In the genomic region with DNA sequence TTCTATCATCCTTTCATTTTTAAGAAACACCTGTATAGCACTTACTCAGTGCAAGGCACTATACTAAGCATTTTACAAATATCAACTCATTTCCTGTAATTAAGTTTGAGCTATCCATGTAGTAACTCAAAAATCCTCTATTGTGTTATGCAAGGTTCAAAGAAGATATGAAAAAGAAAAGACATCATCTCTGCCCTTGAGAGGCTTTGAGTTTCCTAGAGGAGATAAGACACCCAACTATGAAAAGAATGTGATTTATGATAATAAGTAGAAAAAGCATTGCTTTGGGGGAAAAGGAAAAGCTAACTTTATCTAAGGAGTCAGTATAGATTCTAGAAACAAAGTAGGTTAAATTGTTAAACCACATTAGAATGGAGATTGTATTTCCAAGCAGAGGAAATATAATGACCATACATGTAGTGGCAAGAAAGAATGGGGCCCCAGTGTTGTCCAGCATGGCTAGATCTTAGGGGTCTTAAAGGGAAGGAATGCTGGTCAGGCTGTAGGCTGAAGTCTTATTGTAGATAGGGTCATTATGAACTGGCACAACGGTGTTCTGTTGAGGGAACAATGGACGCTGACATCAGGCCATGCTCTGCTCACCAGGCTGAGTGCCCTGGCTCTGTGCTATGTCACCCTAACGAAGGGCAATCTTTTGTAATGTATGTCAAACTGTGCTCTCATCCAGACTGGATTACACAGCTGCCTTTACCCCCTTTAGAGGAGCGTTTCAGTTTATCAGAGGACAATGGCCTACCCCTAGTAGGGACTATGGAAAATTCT, we compare ENCODE assay signal across 17 cellular contexts. TPM values are rescaled to one million over a fixed set of nuclear protein-coding genes. Genes with fewer than 3 reads are reported as not detected.
"Had no signal": no experiment of that assay in that cellular context is flagged by ENCODE, and none has a peak within 500 bp of the region (broad histone marks: within the 10 kb centered on the region; RNA-seq: fewer than 3 reads in every experiment).

No MANE protein-coding gene starts in this region.

- H3K36me3 ChIP-seq: adrenal gland, neutrophil, pancreas, tibial artery had no signal

- H3K4me3 ChIP-seq: adrenal gland, pancreas, tibial artery had no signal

- ATAC-seq: activated naive CD4-positive, alpha-beta T cell treated with anti-CD3 and anti-CD28 coated beads, Interleukin-2, amount 50 U/mL, for 72 hours; activated T-cell treated with anti-CD3 and anti-CD28 coated beads, Interleukin-2, amount 50 U/mL, for 72 hours; left ventricle myocardium superior; naive thymus-derived CD8-positive, alpha-beta T cell; pancreas; stimulated activated naive B cell treated with anti-CD40 and anti-IgM and Interleukin-4, amounts not matched to agents 10 μg/mL and 1 μg/mL and 100 μg/mL, for 72 hours had no signal

- H3K27me3 ChIP-seq: adrenal gland, neutrophil, pancreas, tibial artery had no signal

- DNase-seq: activated CD4-positive, alpha-beta T cell treated with anti-CD3 and anti-CD28 coated beads, Interleukin-2, amount 10 ng/mL, durations not matched to agents 7 days and 5 days; activated CD8-positive, alpha-beta memory T cell treated with anti-CD3 and anti-CD28 coated beads, Interleukin-2, amount 50 U/mL, for 48 hours; activated effector memory CD4-positive, alpha-beta T cell treated with anti-CD3 and anti-CD28 coated beads, Interleukin-2, amount 50 U/mL, for 16 hours; activated T-cell treated with anti-CD3 and anti-CD28 coated beads, Interleukin-2, amount 50 U/mL, for 72 hours; adrenal gland; cerebellar nuclear complex; cortex of kidney; erythroblast; foreskin melanocyte; left ventricle myocardium superior; naive thymus-derived CD8-positive, alpha-beta T cell; pancreas; stimulated activated naive B cell treated with anti-CD40 and anti-IgM and Interleukin-4, amounts not matched to agents 10 μg/mL and 1 μg/mL and 100 μg/mL, for 72 hours; T1000; tibial artery had no signal

- H3K27ac ChIP-seq: adrenal gland, neutrophil, pancreas, tibial artery had no signal

- H3K9me3 ChIP-seq: adrenal gland, neutrophil, pancreas, tibial artery had no signal

RNA-seq across cellular contexts. Expression of gene ZNF608, which starts 14.4 kb away (rescaled TPM):
- total RNA-seq: activated CD4-positive, alpha-beta T cell treated with anti-CD3 and anti-CD28 coated beads, Interleukin-2, amount 10 ng/mL, durations not matched to agents 7 days and 5 days; activated naive CD4-positive, alpha-beta T cell treated with anti-CD3 and anti-CD28 coated beads, Interleukin-2, amount 50 U/mL, for 72 hours had no signal
- polyA plus RNA-seq: naive thymus-derived CD8-positive, alpha-beta T cell had no signal
